In genomic region chr20:44730441-44730840, GRCh38 we compare ENCODE assay signal across 14 cellular contexts. TPM values are rescaled to one million over a fixed set of nuclear protein-coding genes. Genes with fewer than 3 reads are reported as not detected.
DNase-seq lines count a peak whose midpoint lies in the region; TF ChIP-seq lines count a peak whose summit lies in the region.
"Had no signal": no experiment of that assay in that cellular context is flagged by ENCODE, and none has a peak within 500 bp of the region (broad histone marks: within the 10 kb centered on the region; RNA-seq: fewer than 3 reads in every experiment).

No MANE protein-coding gene starts in this region.

- no peaks in the 10 kb centered on the region for H3F3A ChIP-seq in smooth muscle cell (ENCODE audit: low read depth)

- peak; percentile 24 for DNase-seq in NCI-H2196 (lab: John Stamatoyannopoulos, UW; ENCODE audit: unreplicated experiment)
- no peak for DNase-seq in NCI-H2196 treated with DMSO at 0.1 percent for 48 hours (lab: John Stamatoyannopoulos, UW; ENCODE audit: unreplicated experiment)
- peak in 1 of 2 experiments; percentile 74 for DNase-seq in SJSA1 (ENCODE audit: low read depth in 1 of 2, low spot score in 2 of 2)
- DNase-seq in fibroblast of lung (ENCODE audit: low read depth in 2 of 2), result peak; percentile 74 to 89
- no peak for DNase-seq in smooth muscle cell (lab: John Stamatoyannopoulos, UW; ENCODE audit: unreplicated experiment)
- DNase-seq in spleen, result no peak
- no peak for DNase-seq in SJCRH30
- DNase-seq in activated T-cell treated with anti-CD3 and anti-CD28 coated beads, Interleukin-2, amount 50 U/mL, for 48 hours, result no peak
- DNase-seq: 8988T, caudate nucleus, NCI-H2227 treated with DMSO at 0.1 percent for 48 hours had no signal

- no peak overlapping the region for H3K4me3 ChIP-seq in SJSA1
- H3K4me3 ChIP-seq in fibroblast of lung (replicated peaks in 1 of 4; ENCODE audit: control extremely low read depth in 1 of 4, insufficient read depth in 1 of 4, low read depth in 3 of 4, low read length in 4 of 4), result no peak overlapping the region
- H3K4me3 ChIP-seq in smooth muscle cell, result no peak overlapping the region
- no peak overlapping the region for H3K4me3 ChIP-seq in spleen
- H3K4me3 ChIP-seq in SJCRH30, result no peak overlapping the region
- H3K4me3 ChIP-seq: neural progenitor cell had no signal

- peaks cover 44% of the 10 kb centered on the region for H3K4me1 ChIP-seq in SJSA1 (replicated peaks)
- peaks cover 2% of the 10 kb centered on the region for H3K4me1 ChIP-seq in fibroblast of lung (ENCODE audit: control insufficient read depth, extremely low read depth, insufficient read depth, low read length)
- H3K4me1 ChIP-seq in smooth muscle cell (ENCODE audit: low read depth), result peaks cover 9% of the 10 kb centered on the region
- H3K4me1 ChIP-seq in spleen, result no peaks in the 10 kb centered on the region
- peaks cover 7% of the 10 kb centered on the region for H3K4me1 ChIP-seq in SJCRH30

- intact Hi-C loops in spleen (cut with DNase I; ENCODE audit: low total_unique reads), result no loop called here

- no peak overlapping the region for H2AFZ ChIP-seq in fibroblast of lung (ENCODE audit: low read length)
- H2AFZ ChIP-seq in smooth muscle cell (ENCODE audit: low read depth), result no peak overlapping the region
- H2AFZ ChIP-seq: neural progenitor cell had no signal

- no peak for TF ChIP-seq POLR2A in spleen (IDR thresholded peaks at IDR 0.05)

- H3K9me3 ChIP-seq in SJSA1 (replicated peaks) (no peaks in the 10 kb centered on the region), fibroblast of lung (ENCODE audit: control insufficient read depth, insufficient read depth, low read depth, low read length) (no peaks in the 10 kb centered on the region), smooth muscle cell (replicated peaks; ENCODE audit: low read depth) (no peaks in the 10 kb centered on the region), spleen (no peaks in the 10 kb centered on the region), SJCRH30 (replicated peaks) (no peaks in the 10 kb centered on the region)

- H3K9ac ChIP-seq in fibroblast of lung (ENCODE audit: insufficient read depth, low read length), result no peak overlapping the region
- H3K9ac ChIP-seq in smooth muscle cell (ENCODE audit: low read depth), result no peak overlapping the region
- H3K9ac ChIP-seq: neural progenitor cell had no signal

- WGBS in smooth muscle cell (ENCODE audit: low lambda C conversion rate), result 26% methylated on average over 2 of the region's 2 CpGs
- 79 to 94% (median 89%) methylated on average over 2 of the region's 2 CpGs for WGBS in spleen, 5 donors

- no peaks in the 10 kb centered on the region for H3K36me3 ChIP-seq in SJSA1
- H3K36me3 ChIP-seq in fibroblast of lung (ENCODE audit: control insufficient read depth, insufficient read depth, low read length), result no peaks in the 10 kb centered on the region
- no peaks in the 10 kb centered on the region for H3K36me3 ChIP-seq in smooth muscle cell (ENCODE audit: low read depth)
- H3K36me3 ChIP-seq in spleen, result no peaks in the 10 kb centered on the region
- no peaks in the 10 kb centered on the region for H3K36me3 ChIP-seq in SJCRH30
- H3K36me3 ChIP-seq: neural progenitor cell had no signal

- H4K20me1 ChIP-seq in fibroblast of lung (ENCODE audit: control insufficient read depth, extremely low read depth, insufficient read depth, low read length) (no peaks in the 10 kb centered on the region), smooth muscle cell (ENCODE audit: low read depth) (no peaks in the 10 kb centered on the region)

- H3K27ac ChIP-seq in SJSA1, result peak overlapping the region; percentile 72
- peak overlapping the region; percentile 21 for H3K27ac ChIP-seq in fibroblast of lung (ENCODE audit: insufficient read depth, low read length)
- H3K27ac ChIP-seq in smooth muscle cell (ENCODE audit: low read depth), result peak overlapping the region; percentile 62
- H3K27ac ChIP-seq in spleen, result no peak overlapping the region
- no peak overlapping the region for H3K27ac ChIP-seq in SJCRH30
- H3K27ac ChIP-seq: neural progenitor cell had no signal

- no peaks in the 10 kb centered on the region for H3K79me2 ChIP-seq in fibroblast of lung (ENCODE audit: control insufficient read depth, insufficient read depth, low read length)
- no peaks in the 10 kb centered on the region for H3K79me2 ChIP-seq in smooth muscle cell (ENCODE audit: low read depth)

- H3K27me3 ChIP-seq in SJSA1 (replicated peaks) (no peaks in the 10 kb centered on the region), fibroblast of lung (ENCODE audit: control insufficient read depth, insufficient read depth, low read length) (peaks cover 2% of the 10 kb centered on the region), smooth muscle cell (ENCODE audit: low read depth) (no peaks in the 10 kb centered on the region), spleen (replicated peaks in 1 of 7) (peaks cover 0 to 5% (median 0%) of the 10 kb centered on the region in 7 donors), SJCRH30 (peaks cover 8% of the 10 kb centered on the region)
- H3K27me3 ChIP-seq: neural progenitor cell had no signal

- H3K4me2 ChIP-seq in fibroblast of lung (ENCODE audit: extremely low read depth, insufficient read depth, low read length), result no peak overlapping the region
- no peak overlapping the region for H3K4me2 ChIP-seq in smooth muscle cell
- H3K4me2 ChIP-seq: neural progenitor cell had no signal

- TF ChIP-seq CTCF in fibroblast of lung (conservative IDR thresholded peaks at IDR 0.05 in 1 of 2, IDR thresholded peaks at IDR 0.05 in 1 of 2; ENCODE audit: low read depth in 1 of 2, low read length in 2 of 2) (no peak), smooth muscle cell (IDR thresholded peaks at IDR 0.05; ENCODE audit: borderline replicate concordance, insufficient read depth, poor library complexity, severe bottlenecking) (no peak), spleen (IDR thresholded peaks at IDR 0.05 in 8 of 11, conservative IDR thresholded peaks at IDR 0.05 in 3 of 11) (no peak)

RNA-seq across cellular contexts. Expression of gene KCNK15, which starts 15.2 kb away (rescaled TPM):
- not detected in 2 replicates for total RNA-seq in SJSA1 (2014; rRNA removed; shearing (Covaris generic))
- total RNA-seq in fibroblast of lung, result 1.8 and 4.1 TPM in 2 replicates
- 0.03 and 2.2 TPM in 2 replicates for polyA plus RNA-seq in fibroblast of lung
- 0.10 and 2.6 TPM in 2 replicates for polyA plus RNA-seq in fibroblast of lung (2012)
- polyA minus RNA-seq in fibroblast of lung (ENCODE audit: low replicate concordance), result 1.9 TPM in 1 of 2 replicates, not detected in the other
- 0.54 TPM in 1 of 2 replicates, not detected in the other for total RNA-seq in smooth muscle cell
- polyA plus RNA-seq in smooth muscle cell, result 0.06 and 0.24 TPM in 2 replicates
- total RNA-seq in spleen, result under 1 TPM in 5 of 7 donors, not detected in 2; 0.17 to 0.92 (median 0.47) TPM
- under 1 TPM in 2 of 3 donors, not detected in 1; 0.06 to 0.08 TPM for polyA plus RNA-seq in spleen
- total RNA-seq in SJCRH30 (2014; rRNA removed; shearing (Covaris generic)), result not detected in 2 replicates
- total RNA-seq: HepG2 had no signal

RNA-seq across cellular contexts. Expression of gene CCN5, which starts 15.3 kb away (rescaled TPM):
- not detected in 2 replicates for total RNA-seq in SJSA1 (2014; rRNA removed; shearing (Covaris generic))
- 21.1 and 31.4 TPM in 2 replicates for total RNA-seq in fibroblast of lung
- 1.6 and 122 TPM in 2 replicates for polyA plus RNA-seq in fibroblast of lung
- polyA plus RNA-seq in fibroblast of lung (2012), result 2.8 and 173 TPM in 2 replicates
- 84.6 TPM in 1 of 2 replicates, not detected in the other for polyA minus RNA-seq in fibroblast of lung (ENCODE audit: low replicate concordance)
- total RNA-seq in smooth muscle cell, result not detected in 2 replicates
- not detected in 2 replicates for polyA plus RNA-seq in smooth muscle cell
- 1 to 10 TPM in 4 of 7 donors, under 1 TPM in 2, not detected in 1; 0.51 to 7.4 (median 1.5) TPM for total RNA-seq in spleen
- 10 to 100 TPM in 1 of 3 donors, 1 to 10 TPM in 2; 1.3 to 10.6 (median 5.7) TPM for polyA plus RNA-seq in spleen
- not detected in 2 replicates for total RNA-seq in SJCRH30 (2014; rRNA removed; shearing (Covaris generic))
- total RNA-seq: HepG2; T-helper 1 cell treated with Interleukin-12 subunit alpha and Interleukin-12 subunit beta and Interleukin-4 antibody, amounts not matched to agents 30 ng/mL and 1 ng/mL, for 36 hours had no signal

Comparison
In these comparisons a context has a peak if more than half of its experiments do, and no peak if none do; other contexts are left out.
1. DNase-seq: peak in NCI-H2196 (single experiment) and fibroblast of lung (2 of 2); none in NCI-H2196 treated with DMSO at 0.1 percent for 48 hours (single experiment), smooth muscle cell (single experiment), spleen (single experiment), SJCRH30 (0 of 2) and activated T-cell treated with anti-CD3 and anti-CD28 coated beads, Interleukin-2, amount 50 U/mL, for 48 hours (0 of 2).
2. H3K27ac ChIP-seq: peak in SJSA1 (single experiment), fibroblast of lung (single experiment) and smooth muscle cell (single experiment); none in spleen (0 of 8) and SJCRH30 (single experiment).